In genomic region chr3:48157215-48157840, GRCh38 we compare ENCODE assay signal across 14 cellular contexts. TPM values are rescaled to one million over a fixed set of nuclear protein-coding genes. Genes with fewer than 3 reads are reported as not detected.
DNase-seq lines count a peak whose midpoint lies in the region; ATAC-seq and TF ChIP-seq lines count a peak whose summit lies in the region.
"Had no signal": no experiment of that assay in that cellular context is flagged by ENCODE, and none has a peak within 500 bp of the region (broad histone marks: within the 10 kb centered on the region; RNA-seq: fewer than 3 reads in every experiment).

No MANE protein-coding gene starts in this region.

- peaks cover 3% of the 10 kb centered on the region for H3F3A ChIP-seq in PC-3 (ENCODE audit: low read length, unreplicated experiment)

- no peaks in the 10 kb centered on the region for H3K9me2 ChIP-seq in PC-3 (replicated peaks; ENCODE audit: low read length)
- H3K9me2 ChIP-seq: SK-N-SH had no signal

- H3K4me1 Mint-ChIP-seq in MCF 10A (ENCODE audit: insufficient read depth, unreplicated experiment) = peaks cover 19% of the 10 kb centered on the region
- H3K4me1 Mint-ChIP-seq: brain, memory B cell had no signal

- POLR2A ChIA-PET in MCF 10A (lab: Yijun Ruan, JAX) = interaction anchor here (1.2 to 1.3 kb wide), 2 partner anchors 15 to 167 kb away, joined by 3 to 4 read pairs; no protein-coding TSS in a partner anchor
- POLR2A ChIA-PET in PC-3 (lab: Charles Lee; ENCODE audit: unreplicated experiment) = no interaction called here

- H3K9me3 ChIP-seq in breast epithelium (no peaks in the 10 kb centered on the region), PC-3 (ENCODE audit: low read length) (no peaks in the 10 kb centered on the region), spleen (no peaks in the 10 kb centered on the region), esophagus squamous epithelium (no peaks in the 10 kb centered on the region)
- H3K9me3 ChIP-seq: sigmoid colon, SK-N-SH, tibial artery had no signal

- no peak for TF ChIP-seq POLR2A in breast epithelium (IDR thresholded peaks at IDR 0.05)
- no peak for TF ChIP-seq POLR2A in spleen (IDR thresholded peaks at IDR 0.05)
- no peak for TF ChIP-seq POLR2A in esophagus squamous epithelium (IDR thresholded peaks at IDR 0.05)

- 82 to 93% (median 89%) methylated on average over 5 of the region's 5 CpGs for WGBS in spleen, 5 donors
- 84 to 85% methylated on average over 5 of the region's 5 CpGs for WGBS in esophagus squamous epithelium, 2 donors

- TF ChIP-seq CTCF in MCF 10A (IDR thresholded peaks at IDR 0.05; ENCODE audit: unreplicated experiment) = no peak
- TF ChIP-seq CTCF in breast epithelium (IDR thresholded peaks at IDR 0.05) = no peak
- TF ChIP-seq CTCF in PC-3 (conservative IDR thresholded peaks at IDR 0.05; ENCODE audit: low read depth, low read length) = 0 out of 2 replicates have a peak, but pooled peaks have one; percentile 30
- no peak for TF ChIP-seq CTCF in fibroblast of pulmonary artery (IDR thresholded peaks at IDR 0.05; ENCODE audit: low read length, missing control alignments)
- TF ChIP-seq CTCF in spleen (IDR thresholded peaks at IDR 0.05 in 8 of 11, conservative IDR thresholded peaks at IDR 0.05 in 3 of 11) = no peak
- TF ChIP-seq CTCF in esophagus squamous epithelium (IDR thresholded peaks at IDR 0.05) = no peak

- ATAC-seq in PC-3 = peak; percentile 73

- H3K36me3 ChIP-seq in breast epithelium (no peaks in the 10 kb centered on the region), PC-3 (ENCODE audit: low read depth, low read length) (peaks cover 38% of the 10 kb centered on the region), spleen (peaks cover 0 to 40% (median 3%) of the 10 kb centered on the region in 6 donors), esophagus squamous epithelium (peaks cover 0 to 28% (median 0%) of the 10 kb centered on the region in 3 donors)
- H3K36me3 ChIP-seq: sigmoid colon had no signal

- no peak overlapping the region for H3K9ac ChIP-seq in PC-3 (ENCODE audit: low read length)
- H3K9ac ChIP-seq: SK-N-SH had no signal

- no peaks in the 10 kb centered on the region for H3K79me2 ChIP-seq in PC-3 (ENCODE audit: low read length)

- DNase-seq in MCF 10A (ENCODE audit: unreplicated experiment) (no peak), breast epithelium (ENCODE audit: low spot score in 2 of 2) (no peak), PC-3 (peak; percentile 87), fibroblast of pulmonary artery (ENCODE audit: low read depth) (peak; percentile 50), spleen (peak; percentile 6), medulla oblongata (ENCODE audit: extremely low spot score) (no peak), esophagus squamous epithelium (lab: John Stamatoyannopoulos, UW) (no peak), C1 segment of cervical spinal cord (lab: John Stamatoyannopoulos, UW) (no peak)
- DNase-seq: NCI-H1092 treated with DMSO at 0.1 percent for 48 hours had no signal

- H3K27me3 ChIP-seq in breast epithelium (no peaks in the 10 kb centered on the region), PC-3 (ENCODE audit: low read length) (no peaks in the 10 kb centered on the region), spleen (replicated peaks in 1 of 7) (no peaks in the 10 kb centered on the region), esophagus squamous epithelium (no peaks in the 10 kb centered on the region)
- H3K27me3 ChIP-seq: sigmoid colon, tibial artery had no signal

- H3K4me2 ChIP-seq in PC-3 (ENCODE audit: low read length) = 0 out of 2 replicates have a peak overlapping the region, but pooled peaks have one; percentile 26
- H3K4me2 ChIP-seq: SK-N-SH had no signal

- H3K9me3 Mint-ChIP-seq in MCF 10A (ENCODE audit: unreplicated experiment) = no peaks in the 10 kb centered on the region
- H3K9me3 Mint-ChIP-seq: brain, memory B cell had no signal

- CTCF ChIA-PET in MCF 10A (lab: Yijun Ruan, JAX) = interaction anchor here (0.6 to 1.3 kb wide), 11 partner anchors 9 to 320 kb away, joined by 3 to 8 read pairs (median 4); partner anchors contain the start of gene CAMP
- CTCF ChIA-PET in PC-3 (lab: Charles Lee) = no interaction called here

- H3K27ac Mint-ChIP-seq in MCF 10A (ENCODE audit: low read depth, unreplicated experiment) = no peak overlapping the region
- H3K27ac Mint-ChIP-seq: memory B cell had no signal

- BruUV-seq in MCF 10A (replicated peaks; lab: Mats Ljungman, UMichigan) (TSS peak; percentile 26), PC-3 (replicated peaks; lab: Mats Ljungman, UMichigan) (no TSS peak)

- H2AFZ ChIP-seq in PC-3 (ENCODE audit: low read length) = no peak overlapping the region

- 0 out of 2 replicates have a peak, but pooled peaks cover 5% of the 10 kb centered on the region for H4K20me1 ChIP-seq in PC-3 (ENCODE audit: low read length)

- no peak overlapping the region for H3K27ac ChIP-seq in breast epithelium
- peak overlapping the region; percentile 16 for H3K27ac ChIP-seq in PC-3 (ENCODE audit: low read length)
- H3K27ac ChIP-seq in spleen = no peak overlapping the region
- H3K27ac ChIP-seq in esophagus squamous epithelium = no peak overlapping the region
- H3K27ac ChIP-seq: sigmoid colon, tibial artery had no signal

- H3K27me3 Mint-ChIP-seq in MCF 10A (ENCODE audit: insufficient read depth, unreplicated experiment) = no peaks in the 10 kb centered on the region
- H3K27me3 Mint-ChIP-seq: brain, memory B cell had no signal

- H3K4me1 ChIP-seq in breast epithelium (no peaks in the 10 kb centered on the region), PC-3 (ENCODE audit: insufficient read depth, low read length) (peaks cover 45% of the 10 kb centered on the region), spleen (peaks cover 0 to under 1% (median 0%) of the 10 kb centered on the region in 6 donors), esophagus squamous epithelium (peaks cover 0 to 17% (median 0%) of the 10 kb centered on the region in 3 donors)
- H3K4me1 ChIP-seq: sigmoid colon had no signal

- intact Hi-C loops in MCF 10A (cut with micrococcal nuclease) = loop anchor here (5.0 kb wide), 1 partner anchor 635 kb away; no protein-coding TSS in a partner anchor
- intact Hi-C loops in breast epithelium (cut with DNase I; ENCODE audit: low total_unique reads) = no loop called here
- intact Hi-C loops in PC-3 (cut with micrococcal nuclease) = loop anchor here (2.0 kb wide), 1 partner anchor 29 kb away; no protein-coding TSS in a partner anchor
- intact Hi-C loops in spleen (cut with DNase I; ENCODE audit: low total_unique reads) = loop anchor here (10.0 kb wide), 1 partner anchor 153 kb away; no protein-coding TSS in a partner anchor
- intact Hi-C loops in esophagus squamous epithelium (cut with DNase I) = loop anchor here (5.0 to 10.0 kb wide), 2 partner anchors 153 to 325 kb away; no protein-coding TSS in a partner anchor

- H3K4me3 ChIP-seq in breast epithelium = no peak overlapping the region
- no peak overlapping the region for H3K4me3 ChIP-seq in PC-3 (ENCODE audit: low read length)
- H3K4me3 ChIP-seq in fibroblast of pulmonary artery (replicated peaks; ENCODE audit: low read depth, low read length) = no peak overlapping the region
- no peak overlapping the region for H3K4me3 ChIP-seq in spleen
- H3K4me3 ChIP-seq in esophagus squamous epithelium = no peak overlapping the region
- H3K4me3 ChIP-seq: sigmoid colon, tibial artery had no signal

- H3K36me3 Mint-ChIP-seq in MCF 10A (ENCODE audit: insufficient read depth, unreplicated experiment) = peaks cover 23% of the 10 kb centered on the region
- H3K36me3 Mint-ChIP-seq: memory B cell had no signal

- no peak overlapping the region for H3K4me3 Mint-ChIP-seq in MCF 10A (ENCODE audit: unreplicated experiment)
- H3K4me3 Mint-ChIP-seq: brain, memory B cell had no signal

RNA-seq across cellular contexts. Expression of gene CDC25A, which starts 30.9 kb away (rescaled TPM):
- 7.3 and 8.6 TPM in 2 replicates for total RNA-seq in MCF 10A (2022)
- total RNA-seq in breast epithelium = 1 to 10 TPM in 2 of 3 donors, under 1 TPM in 1; 0.80 to 2.6 (median 1.3) TPM
- total RNA-seq in PC-3 (2014; rRNA removed) = 42.4 and 43.0 TPM in 2 replicates
- total RNA-seq in spleen = 1 to 10 TPM; 1.7 to 8.1 (median 3.6) TPM
- 1 to 10 TPM in 2 of 3 donors, under 1 TPM in 1; 0.65 to 2.3 (median 1.8) TPM for polyA plus RNA-seq in spleen
- total RNA-seq in esophagus squamous epithelium = 10 to 100 TPM in 1 of 4 donors, 1 to 10 TPM in 3; 2.7 to 14.2 (median 7.0) TPM

Comparison
In these comparisons a context has a peak if more than half of its experiments do, and no peak if none do; other contexts are left out.
1. DNase-seq: peak in PC-3 (single experiment), fibroblast of pulmonary artery (single experiment) and spleen (single experiment); none in MCF 10A (single experiment), breast epithelium (0 of 2), medulla oblongata (single experiment), esophagus squamous epithelium (single experiment) and C1 segment of cervical spinal cord (0 of 14).